ENCODE assay signal across 1 cellular context in the genomic region with DNA sequence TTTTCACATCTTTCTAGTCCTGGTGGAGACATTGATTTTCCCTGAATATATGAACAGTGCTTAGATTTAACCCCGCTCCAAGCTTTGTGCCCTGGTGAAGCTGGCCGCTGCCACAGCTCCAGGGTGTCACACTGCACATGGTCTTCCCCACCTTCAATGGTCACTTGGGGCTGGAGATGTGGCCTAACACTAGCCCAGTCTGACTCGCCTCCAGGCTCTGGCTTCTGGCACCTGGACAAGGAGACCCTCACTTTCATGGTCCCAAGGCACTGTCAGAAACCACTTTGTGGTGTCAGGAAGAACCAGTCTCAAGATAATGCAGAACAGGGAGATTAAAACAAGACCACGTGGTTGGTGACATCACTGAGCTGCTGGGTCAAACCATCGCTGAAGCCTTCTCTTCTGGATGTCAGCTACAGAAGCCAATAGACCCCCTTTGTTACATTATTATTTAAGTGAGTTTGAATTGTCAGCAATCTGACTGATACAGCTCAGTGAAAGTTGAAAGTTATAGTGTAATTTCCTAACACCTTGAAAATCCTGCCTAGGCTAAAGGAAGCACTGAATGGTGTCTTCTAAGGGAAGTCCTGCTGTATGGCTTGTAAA.
TF ChIP-seq lines count a peak whose summit lies in the region.

No MANE protein-coding gene starts in this region.

TF ChIP-seq in GM12878, 131 proteins besides CTCF, POLR2A, EP300 and RAD21 (continued from another document):
- TF ChIP-seq RFX5 (IDR thresholded peaks at IDR 0.05; ENCODE audit: low read depth, low read length) (no peak), IRF4 (IDR thresholded peaks at IDR 0.05; ENCODE audit: low read depth, low read length) (no peak), RAD51 (IDR thresholded peaks at IDR 0.05) (peak; percentile 43; the same call in 1 of the 2 replicates), BHLHE40 (IDR thresholded peaks at IDR 0.05; ENCODE audit: borderline replicate concordance in 1 of 2, low read depth in 2 of 2, low read length in 1 of 2) (peak in 1 of 2 experiments; percentile 23; a peak in 1 of 4 replicates), CREM (IDR thresholded peaks at IDR 0.05; ENCODE audit: low read depth) (peak; percentile 36; the same call in 1 of the 2 replicates), SMC3 (IDR thresholded peaks at IDR 0.05; ENCODE audit: borderline replicate concordance, low read length) (no peak), CREB1 (IDR thresholded peaks at IDR 0.05; ENCODE audit: low read depth) (peak; percentile 38; the same call in 1 of the 2 replicates), KLF5 (IDR thresholded peaks at IDR 0.05; ENCODE audit: partially characterized antibody) (peak; percentile 27), FOXK2 (IDR thresholded peaks at IDR 0.05) (peak; percentile 65), SPI1 (IDR thresholded peaks at IDR 0.05; ENCODE audit: borderline replicate concordance, insufficient read depth, low read depth, low read length) (peak; percentile 11; the same call in 1 of the 2 replicates)
- TF ChIP-seq, protein P1, sequence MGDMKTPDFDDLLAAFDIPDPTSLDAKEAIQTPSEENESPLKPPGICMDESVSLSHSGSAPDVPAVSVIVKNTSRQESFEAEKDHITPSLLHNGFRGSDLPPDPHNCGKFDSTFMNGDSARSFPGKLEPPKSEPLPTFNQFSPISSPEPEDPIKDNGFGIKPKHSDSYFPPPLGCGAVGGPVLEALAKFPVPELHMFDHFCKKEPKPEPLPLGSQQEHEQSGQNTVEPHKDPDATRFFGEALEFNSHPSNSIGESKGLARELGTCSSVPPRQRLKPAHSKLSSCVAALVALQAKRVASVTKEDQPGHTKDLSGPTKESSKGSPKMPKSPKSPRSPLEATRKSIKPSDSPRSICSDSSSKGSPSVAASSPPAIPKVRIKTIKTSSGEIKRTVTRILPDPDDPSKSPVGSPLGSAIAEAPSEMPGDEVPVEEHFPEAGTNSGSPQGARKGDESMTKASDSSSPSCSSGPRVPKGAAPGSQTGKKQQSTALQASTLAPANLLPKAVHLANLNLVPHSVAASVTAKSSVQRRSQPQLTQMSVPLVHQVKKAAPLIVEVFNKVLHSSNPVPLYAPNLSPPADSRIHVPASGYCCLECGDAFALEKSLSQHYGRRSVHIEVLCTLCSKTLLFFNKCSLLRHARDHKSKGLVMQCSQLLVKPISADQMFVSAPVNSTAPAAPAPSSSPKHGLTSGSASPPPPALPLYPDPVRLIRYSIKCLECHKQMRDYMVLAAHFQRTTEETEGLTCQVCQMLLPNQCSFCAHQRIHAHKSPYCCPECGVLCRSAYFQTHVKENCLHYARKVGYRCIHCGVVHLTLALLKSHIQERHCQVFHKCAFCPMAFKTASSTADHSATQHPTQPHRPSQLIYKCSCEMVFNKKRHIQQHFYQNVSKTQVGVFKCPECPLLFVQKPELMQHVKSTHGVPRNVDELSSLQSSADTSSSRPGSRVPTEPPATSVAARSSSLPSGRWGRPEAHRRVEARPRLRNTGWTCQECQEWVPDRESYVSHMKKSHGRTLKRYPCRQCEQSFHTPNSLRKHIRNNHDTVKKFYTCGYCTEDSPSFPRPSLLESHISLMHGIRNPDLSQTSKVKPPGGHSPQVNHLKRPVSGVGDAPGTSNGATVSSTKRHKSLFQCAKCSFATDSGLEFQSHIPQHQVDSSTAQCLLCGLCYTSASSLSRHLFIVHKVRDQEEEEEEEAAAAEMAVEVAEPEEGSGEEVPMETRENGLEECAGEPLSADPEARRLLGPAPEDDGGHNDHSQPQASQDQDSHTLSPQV (IDR thresholded peaks at IDR 0.05): no peak
- TF ChIP-seq, protein P2, sequence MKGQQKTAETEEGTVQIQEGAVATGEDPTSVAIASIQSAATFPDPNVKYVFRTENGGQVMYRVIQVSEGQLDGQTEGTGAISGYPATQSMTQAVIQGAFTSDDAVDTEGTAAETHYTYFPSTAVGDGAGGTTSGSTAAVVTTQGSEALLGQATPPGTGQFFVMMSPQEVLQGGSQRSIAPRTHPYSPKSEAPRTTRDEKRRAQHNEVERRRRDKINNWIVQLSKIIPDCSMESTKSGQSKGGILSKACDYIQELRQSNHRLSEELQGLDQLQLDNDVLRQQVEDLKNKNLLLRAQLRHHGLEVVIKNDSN (IDR thresholded peaks at IDR 0.05; ENCODE audit: borderline replicate concordance, extremely low read length, insufficient read depth, low read depth, low read length): peak; percentile 34
- TF ChIP-seq, protein P3, sequence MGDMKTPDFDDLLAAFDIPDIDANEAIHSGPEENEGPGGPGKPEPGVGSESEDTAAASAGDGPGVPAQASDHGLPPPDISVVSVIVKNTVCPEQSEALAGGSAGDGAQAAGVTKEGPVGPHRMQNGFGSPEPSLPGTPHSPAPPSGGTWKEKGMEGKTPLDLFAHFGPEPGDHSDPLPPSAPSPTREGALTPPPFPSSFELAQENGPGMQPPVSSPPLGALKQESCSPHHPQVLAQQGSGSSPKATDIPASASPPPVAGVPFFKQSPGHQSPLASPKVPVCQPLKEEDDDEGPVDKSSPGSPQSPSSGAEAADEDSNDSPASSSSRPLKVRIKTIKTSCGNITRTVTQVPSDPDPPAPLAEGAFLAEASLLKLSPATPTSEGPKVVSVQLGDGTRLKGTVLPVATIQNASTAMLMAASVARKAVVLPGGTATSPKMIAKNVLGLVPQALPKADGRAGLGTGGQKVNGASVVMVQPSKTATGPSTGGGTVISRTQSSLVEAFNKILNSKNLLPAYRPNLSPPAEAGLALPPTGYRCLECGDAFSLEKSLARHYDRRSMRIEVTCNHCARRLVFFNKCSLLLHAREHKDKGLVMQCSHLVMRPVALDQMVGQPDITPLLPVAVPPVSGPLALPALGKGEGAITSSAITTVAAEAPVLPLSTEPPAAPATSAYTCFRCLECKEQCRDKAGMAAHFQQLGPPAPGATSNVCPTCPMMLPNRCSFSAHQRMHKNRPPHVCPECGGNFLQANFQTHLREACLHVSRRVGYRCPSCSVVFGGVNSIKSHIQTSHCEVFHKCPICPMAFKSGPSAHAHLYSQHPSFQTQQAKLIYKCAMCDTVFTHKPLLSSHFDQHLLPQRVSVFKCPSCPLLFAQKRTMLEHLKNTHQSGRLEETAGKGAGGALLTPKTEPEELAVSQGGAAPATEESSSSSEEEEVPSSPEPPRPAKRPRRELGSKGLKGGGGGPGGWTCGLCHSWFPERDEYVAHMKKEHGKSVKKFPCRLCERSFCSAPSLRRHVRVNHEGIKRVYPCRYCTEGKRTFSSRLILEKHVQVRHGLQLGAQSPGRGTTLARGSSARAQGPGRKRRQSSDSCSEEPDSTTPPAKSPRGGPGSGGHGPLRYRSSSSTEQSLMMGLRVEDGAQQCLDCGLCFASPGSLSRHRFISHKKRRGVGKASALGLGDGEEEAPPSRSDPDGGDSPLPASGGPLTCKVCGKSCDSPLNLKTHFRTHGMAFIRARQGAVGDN (IDR thresholded peaks at IDR 0.05): peak; percentile 46; the same call in 1 of the 2 replicates
TF ChIP-seq in GM12878: peak in this region for 10.
